20 cellular contexts compared by ENCODE assay signal in the genomic region with DNA sequence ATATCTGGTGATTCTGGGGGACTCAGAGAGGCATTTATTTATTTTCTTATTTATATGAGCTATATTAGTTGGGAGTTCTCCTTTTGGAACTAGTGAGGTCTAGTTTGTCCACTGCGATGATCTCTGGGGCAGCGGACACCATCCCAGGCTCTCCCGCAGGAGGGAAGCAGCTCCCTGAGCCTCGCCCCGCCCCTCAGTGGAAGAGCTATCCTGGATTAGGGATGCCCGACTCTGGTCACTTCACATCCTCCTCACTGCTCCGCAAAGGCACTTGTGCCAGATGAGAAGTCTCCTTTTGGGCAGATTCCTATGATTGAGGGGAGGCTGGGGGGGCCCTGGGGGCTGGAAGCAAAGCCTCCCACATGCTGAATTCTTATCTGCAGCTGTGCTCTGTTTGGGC. TPM values are rescaled to one million over a fixed set of nuclear protein-coding genes. Genes with fewer than 3 reads are reported as not detected.
DNase-seq lines count a peak whose midpoint lies in the region; TF ChIP-seq lines count a peak whose summit lies in the region.
"Had no signal": no experiment of that assay in that cellular context is flagged by ENCODE, and none has a peak within 500 bp of the region (broad histone marks: within the 10 kb centered on the region; RNA-seq: fewer than 3 reads in every experiment).

No MANE protein-coding gene starts in this region.

- CTCF ChIA-PET in SK-N-SH (lab: Yijun Ruan, JAX), result no interaction called here

- H3K27me3 ChIP-seq in SK-N-SH (ENCODE audit: insufficient read depth) (peaks cover 43% of the 10 kb centered on the region; the same call in 1 of the 2 replicates), endodermal cell (ENCODE audit: control insufficient read depth, insufficient read depth, low read length, poor library complexity, severe bottlenecking) (peaks cover 7% of the 10 kb centered on the region), trophoblast cell (ENCODE audit: insufficient read depth, low read length) (no peaks in the 10 kb centered on the region)

- no peaks in the 10 kb centered on the region for H3K9me2 ChIP-seq in SK-N-SH

- peak overlapping the region; percentile 15 for H4K91ac ChIP-seq in trophoblast cell (ENCODE audit: low read depth, low read length)

- no peak overlapping the region for H4K12ac ChIP-seq in trophoblast cell (ENCODE audit: low read depth, low read length)

- no peaks in the 10 kb centered on the region for H3F3A ChIP-seq in SK-N-SH (replicated peaks; ENCODE audit: insufficient read depth)

- no peak for TF ChIP-seq RAD21 in SK-N-SH (IDR thresholded peaks at IDR 0.05; ENCODE audit: low read length)

- peak overlapping the region; percentile 6 for H2BK120ac ChIP-seq in trophoblast cell (ENCODE audit: insufficient read depth, low read length, poor library complexity)

- H3K23ac ChIP-seq in trophoblast cell (ENCODE audit: low read length), result no peak overlapping the region

- no peak overlapping the region for H4K8ac ChIP-seq in trophoblast cell (ENCODE audit: low read depth, low read length)

- H3K27ac ChIP-seq in SK-N-SH (ENCODE audit: low read depth in 2 of 2, low read length in 1 of 2) (no peak overlapping the region), endodermal cell (ENCODE audit: low read depth, low read length) (no peak overlapping the region), trophoblast cell (ENCODE audit: low read depth, low read length) (peak overlapping the region; percentile 46)
- H3K27ac ChIP-seq: 22Rv1, HL-60 had no signal

- H3K36me3 Mint-ChIP-seq in endodermal cell (ENCODE audit: low read depth), result no peaks in the 10 kb centered on the region
- H3K36me3 Mint-ChIP-seq: CD14-positive monocyte; CD8-positive, alpha-beta T cell had no signal

- H3K36me3 ChIP-seq in SK-N-SH (replicated peaks in 1 of 2; ENCODE audit: control insufficient read depth in 1 of 2, insufficient read depth in 2 of 2, low read length in 1 of 2), result no peaks in the 10 kb centered on the region
- no peaks in the 10 kb centered on the region for H3K36me3 ChIP-seq in endodermal cell (ENCODE audit: control insufficient read depth, insufficient read depth, low read length)
- H3K36me3 ChIP-seq in trophoblast cell (ENCODE audit: control insufficient read depth in 1 of 2, insufficient read depth in 2 of 2, low read length in 2 of 2), result no peaks in the 10 kb centered on the region

- no peaks in the 10 kb centered on the region for H3K79me2 ChIP-seq in SK-N-SH (ENCODE audit: insufficient read depth)
- peaks cover 2% of the 10 kb centered on the region for H3K79me2 ChIP-seq in trophoblast cell (ENCODE audit: control insufficient read depth, insufficient read depth, low read length, poor library complexity)

- H3K9me3 Mint-ChIP-seq in endodermal cell, result no peaks in the 10 kb centered on the region
- H3K9me3 Mint-ChIP-seq: CD14-positive monocyte; CD8-positive, alpha-beta T cell had no signal

- H3K4me1 Mint-ChIP-seq in endodermal cell, result no peaks in the 10 kb centered on the region
- H3K4me1 Mint-ChIP-seq: CD14-positive monocyte had no signal

- peaks cover 0 to 5% of the 10 kb centered on the region in 2 experiments; a peak in 1 of 4 replicates for H3K4me1 ChIP-seq in SK-N-SH (ENCODE audit: control insufficient read depth in 1 of 2, insufficient read depth in 2 of 2, low read depth in 1 of 2, low read length in 1 of 2)
- no peaks in the 10 kb centered on the region for H3K4me1 ChIP-seq in endodermal cell (ENCODE audit: control insufficient read depth, insufficient read depth, low read length)
- H3K4me1 ChIP-seq in trophoblast cell (ENCODE audit: control insufficient read depth in 1 of 2, insufficient read depth in 2 of 2, low read length in 2 of 2), result peaks cover 20% of the 10 kb centered on the region in 2 experiments

- peak overlapping the region; percentile 44 for H2BK5ac ChIP-seq in trophoblast cell (ENCODE audit: low read depth, low read length, poor library complexity)

- DNase-seq in NCI-H82 (lab: John Stamatoyannopoulos, UW), result peak; percentile 42
- DNase-seq in NCI-H82 treated with DMSO at 0.1 percent for 48 hours (lab: John Stamatoyannopoulos, UW; ENCODE audit: unreplicated experiment), result no peak
- peak; percentile 42 for DNase-seq in SK-N-SH
- peak; percentile 43 for DNase-seq in endodermal cell
- DNase-seq in trophoblast cell, result no peak
- DNase-seq in GF-D8 (lab: John Stamatoyannopoulos, UW), result no peak
- DNase-seq in central memory CD4-positive, alpha-beta T cell, result no peak
- DNase-seq in stimulated activated CD8-positive, alpha-beta memory T cell treated with anti-CD3 and anti-CD28 coated beads, Interleukin-4, amount 100 ng/mL, for 48 hours, result no peak
- DNase-seq: CD8-positive, alpha-beta T cell; COR-L47; DMS153; DMS79 treated with DMSO at 0.1 percent for 48 hours; EL; GDM1 had no signal

- H2BK12ac ChIP-seq in trophoblast cell (ENCODE audit: low read length), result no peak overlapping the region

- H3K4me2 ChIP-seq in SK-N-SH (no peak overlapping the region), trophoblast cell (ENCODE audit: low read length) (peak overlapping the region; percentile 3)

- H2AK5ac ChIP-seq in trophoblast cell (ENCODE audit: low read length), result no peak overlapping the region

- H3K79me1 ChIP-seq in trophoblast cell (ENCODE audit: low read length), result peaks cover 8% of the 10 kb centered on the region

- H3K4ac ChIP-seq in trophoblast cell (ENCODE audit: low read depth, low read length), result no peak overlapping the region

- no peak overlapping the region for H3K18ac ChIP-seq in trophoblast cell (ENCODE audit: low read length)

- peaks cover 24% of the 10 kb centered on the region for H3K27me3 Mint-ChIP-seq in endodermal cell (ENCODE audit: insufficient read depth)

- TF ChIP-seq EP300 in SK-N-SH (IDR thresholded peaks at IDR 0.05; ENCODE audit: borderline replicate concordance in 1 of 2, low read depth in 1 of 2, low read length in 1 of 2), result no peak

- H3K27ac Mint-ChIP-seq in endodermal cell, result no peak overlapping the region
- H3K27ac Mint-ChIP-seq: CD14-positive monocyte; CD8-positive, alpha-beta T cell had no signal

- no peaks in the 10 kb centered on the region for H4K20me1 ChIP-seq in SK-N-SH (ENCODE audit: insufficient read depth)

- H2AFZ ChIP-seq in SK-N-SH (ENCODE audit: low read depth), result no peak overlapping the region
- H2AFZ ChIP-seq in trophoblast cell (ENCODE audit: insufficient read depth, low read length, poor library complexity), result no peak overlapping the region

- POLR2A ChIA-PET in SK-N-SH (lab: Yijun Ruan, JAX), result no interaction called here

- WGBS in SK-N-SH (ENCODE audit: low lambda C conversion rate), result 7% methylated on average over 7 of the region's 7 CpGs
- WGBS in endodermal cell (ENCODE audit: insufficient coverage in 1 of 2, insufficient read length in 1 of 2), 2 experiments, result 86 to 92% methylated on average over 5 to 7 of the region's 7 CpGs
- WGBS in trophoblast cell (ENCODE audit: extremely low coverage, insufficient coverage, insufficient read length), result no CpG with 5 or more reads among the region's 7 CpGs

- H3K9me3 ChIP-seq in SK-N-SH, result no peaks in the 10 kb centered on the region
- H3K9me3 ChIP-seq in endodermal cell (ENCODE audit: control insufficient read depth, low read length), result no peaks in the 10 kb centered on the region
- H3K9me3 ChIP-seq in trophoblast cell (ENCODE audit: insufficient read depth, low read depth, low read length), result no peaks in the 10 kb centered on the region

- H3K9ac ChIP-seq in SK-N-SH (no peak overlapping the region), endodermal cell (ENCODE audit: extremely low read depth, low read length, poor library complexity, severe bottlenecking) (no peak overlapping the region), trophoblast cell (ENCODE audit: low read length) (no peak overlapping the region)

- TF ChIP-seq CTCF in SK-N-SH (IDR thresholded peaks at IDR 0.05) (no peak), endodermal cell (conservative IDR thresholded peaks at IDR 0.05) (no peak)

- no peak overlapping the region for H3K4me3 ChIP-seq in SK-N-SH (ENCODE audit: low read depth in 2 of 2, low read length in 1 of 2)
- no peak overlapping the region for H3K4me3 ChIP-seq in endodermal cell (ENCODE audit: low read length)
- no peak overlapping the region for H3K4me3 ChIP-seq in trophoblast cell (ENCODE audit: low read depth, low read length)

- no peak overlapping the region for H3K14ac ChIP-seq in trophoblast cell (ENCODE audit: low read length)

- H3K4me3 Mint-ChIP-seq in endodermal cell, result no peak overlapping the region
- H3K4me3 Mint-ChIP-seq: CD8-positive, alpha-beta T cell had no signal

TF ChIP-seq in SK-N-SH, 30 proteins besides CTCF, POLR2A, EP300 and RAD21:
- no peak for TF ChIP-seq MEF2A (IDR thresholded peaks at IDR 0.05; ENCODE audit: borderline replicate concordance, low read depth)
- no peak for TF ChIP-seq NFIC (IDR thresholded peaks at IDR 0.05; ENCODE audit: borderline replicate concordance)
- no peak for TF ChIP-seq SIN3A (IDR thresholded peaks at IDR 0.05; ENCODE audit: borderline replicate concordance, low read depth, low read length)
- no peak for TF ChIP-seq IRF3 (IDR thresholded peaks at IDR 0.05; ENCODE audit: low read depth, low read length)
TF ChIP-seq in SK-N-SH: peak in this region for 0.

RNA-seq across cellular contexts. Expression of gene MAS1, which starts 3.6 kb away (rescaled TPM):
- polyA plus RNA-seq in SK-N-SH (2012; rRNA removed), result not detected in 2 replicates
- not detected in 2 replicates for polyA plus RNA-seq in SK-N-SH (2012; cell fraction: cytosol; rRNA removed)
- polyA plus RNA-seq in SK-N-SH (2012; cell fraction: nucleus; rRNA removed), result not detected in 2 replicates
- total RNA-seq in endodermal cell, result not detected
- polyA plus RNA-seq in endodermal cell (2013, experiment 1 of 2), result not detected
- not detected for polyA plus RNA-seq in endodermal cell (2013, experiment 2 of 2)
- polyA plus RNA-seq in trophoblast cell (2013), result not detected in 2 replicates
- total RNA-seq: A673; CD8-positive, alpha-beta T cell; H4 had no signal
- polyA plus RNA-seq: BJ, CD14-positive monocyte had no signal

Comparison
In these comparisons a context has a peak if more than half of its experiments do, and no peak if none do; other contexts are left out.
1. DNase-seq: peak in NCI-H82 (single experiment), SK-N-SH (single experiment) and endodermal cell (single experiment); none in NCI-H82 treated with DMSO at 0.1 percent for 48 hours (single experiment), trophoblast cell (0 of 2), GF-D8 (single experiment), central memory CD4-positive, alpha-beta T cell (single experiment) and stimulated activated CD8-positive, alpha-beta memory T cell treated with anti-CD3 and anti-CD28 coated beads, Interleukin-4, amount 100 ng/mL, for 48 hours (single experiment).